ENCODE assay signal across 8 cellular contexts in the genomic region with DNA sequence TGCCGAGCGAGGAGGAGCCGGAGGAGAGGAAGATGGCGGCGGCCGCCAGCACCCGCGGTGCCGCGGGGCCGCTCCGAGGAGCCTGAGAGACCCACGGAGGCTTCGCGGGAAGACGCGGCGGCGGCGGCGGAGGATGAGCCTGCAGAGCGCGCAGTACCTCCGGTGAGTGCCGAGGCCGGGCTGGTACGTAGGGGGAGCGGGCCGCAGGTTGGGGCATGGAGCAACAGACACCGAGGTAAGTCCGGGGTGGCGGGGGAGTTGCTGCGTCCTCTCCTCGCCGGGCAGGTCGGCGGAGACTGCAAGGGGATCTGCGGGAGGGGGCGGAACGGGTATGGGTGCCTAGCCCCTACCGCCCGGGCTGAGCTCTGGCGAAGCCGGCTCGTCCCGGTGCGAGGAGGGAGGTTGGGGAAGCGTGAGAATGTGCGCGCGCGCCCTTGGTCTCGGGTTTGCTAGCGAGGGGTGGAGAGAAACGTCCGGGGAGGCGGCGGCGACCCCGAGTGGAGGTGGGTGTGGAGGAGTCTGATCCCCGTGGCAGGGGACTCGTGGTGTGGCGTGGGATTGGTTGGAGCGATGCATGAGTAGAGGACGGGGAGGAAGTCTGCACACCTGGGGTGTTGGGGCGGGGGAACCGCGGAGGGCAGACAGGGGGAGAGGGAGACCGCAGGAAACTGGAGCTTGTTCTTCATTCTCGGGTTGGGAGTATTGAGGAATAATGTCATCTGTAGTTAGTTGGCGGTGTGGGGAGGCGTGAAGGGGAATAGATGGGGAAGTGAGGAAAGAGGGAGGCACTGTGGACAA. TPM values are rescaled to one million over a fixed set of nuclear protein-coding genes. Genes with fewer than 3 reads are reported as not detected.
A peak's percentile ranks its signal among the peaks of the same experiment; 100 is the strongest.
DNase-seq lines count a peak whose midpoint lies in the region; ATAC-seq and TF ChIP-seq lines count a peak whose summit lies in the region.

A gene with protein sequence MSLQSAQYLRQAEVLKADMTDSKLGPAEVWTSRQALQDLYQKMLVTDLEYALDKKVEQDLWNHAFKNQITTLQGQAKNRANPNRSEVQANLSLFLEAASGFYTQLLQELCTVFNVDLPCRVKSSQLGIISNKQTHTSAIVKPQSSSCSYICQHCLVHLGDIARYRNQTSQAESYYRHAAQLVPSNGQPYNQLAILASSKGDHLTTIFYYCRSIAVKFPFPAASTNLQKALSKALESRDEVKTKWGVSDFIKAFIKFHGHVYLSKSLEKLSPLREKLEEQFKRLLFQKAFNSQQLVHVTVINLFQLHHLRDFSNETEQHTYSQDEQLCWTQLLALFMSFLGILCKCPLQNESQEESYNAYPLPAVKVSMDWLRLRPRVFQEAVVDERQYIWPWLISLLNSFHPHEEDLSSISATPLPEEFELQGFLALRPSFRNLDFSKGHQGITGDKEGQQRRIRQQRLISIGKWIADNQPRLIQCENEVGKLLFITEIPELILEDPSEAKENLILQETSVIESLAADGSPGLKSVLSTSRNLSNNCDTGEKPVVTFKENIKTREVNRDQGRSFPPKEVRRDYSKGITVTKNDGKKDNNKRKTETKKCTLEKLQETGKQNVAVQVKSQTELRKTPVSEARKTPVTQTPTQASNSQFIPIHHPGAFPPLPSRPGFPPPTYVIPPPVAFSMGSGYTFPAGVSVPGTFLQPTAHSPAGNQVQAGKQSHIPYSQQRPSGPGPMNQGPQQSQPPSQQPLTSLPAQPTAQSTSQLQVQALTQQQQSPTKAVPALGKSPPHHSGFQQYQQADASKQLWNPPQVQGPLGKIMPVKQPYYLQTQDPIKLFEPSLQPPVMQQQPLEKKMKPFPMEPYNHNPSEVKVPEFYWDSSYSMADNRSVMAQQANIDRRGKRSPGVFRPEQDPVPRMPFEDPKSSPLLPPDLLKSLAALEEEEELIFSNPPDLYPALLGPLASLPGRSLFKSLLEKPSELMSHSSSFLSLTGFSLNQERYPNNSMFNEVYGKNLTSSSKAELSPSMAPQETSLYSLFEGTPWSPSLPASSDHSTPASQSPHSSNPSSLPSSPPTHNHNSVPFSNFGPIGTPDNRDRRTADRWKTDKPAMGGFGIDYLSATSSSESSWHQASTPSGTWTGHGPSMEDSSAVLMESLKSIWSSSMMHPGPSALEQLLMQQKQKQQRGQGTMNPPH (plus strand): TSS at position 12 of the 798 bp plus-strand sequence. CDS start 122 bp downstream, at position 134.

- peak within 1 kb of the TSS; percentile 87 for H3K4me3 Mint-ChIP-seq in activated T-helper 2 cell treated with anti-CD3 and anti-CD28 coated beads, Interferon-gamma antibody, Interleukin-2, Interleukin-4, amounts not matched to agents 10 μg/mL and 5 μg/mL and 100 μg/mL, durations not matched to agents 14 hours and 24 hours and 36 hours (ENCODE audit: low read depth)

- H3K36me3 Mint-ChIP-seq in activated T-helper 2 cell treated with anti-CD3 and anti-CD28 coated beads, Interferon-gamma antibody, Interleukin-2, Interleukin-4, amounts not matched to agents 10 μg/mL and 5 μg/mL and 100 μg/mL, durations not matched to agents 14 hours and 24 hours and 36 hours (ENCODE audit: low read depth) = peaks cover 16% of the 10 kb centered on the region

- peak; percentile 75 for DNase-seq in NCI-H2227 (lab: John Stamatoyannopoulos, UW; ENCODE audit: unreplicated experiment)
- no peak for DNase-seq in NCI-H2227 treated with DMSO at 0.1 percent for 48 hours (lab: John Stamatoyannopoulos, UW)
- DNase-seq in NCI-H69 (lab: John Stamatoyannopoulos, UW) = peak; percentile 80
- no peak for DNase-seq in activated T-helper 2 cell treated with anti-CD3 and anti-CD28 coated beads, Interferon-gamma antibody, Interleukin-2, Interleukin-4, amounts not matched to agents 10 μg/mL and 5 μg/mL and 100 μg/mL, durations not matched to agents 14 hours and 24 hours and 36 hours (ENCODE audit: low spot score)
- DNase-seq in fibroblast of villous mesenchyme (ENCODE audit: low read depth) = peak; percentile 41
- peak; percentile 49 for DNase-seq in testis

- H3K9me3 Mint-ChIP-seq in activated T-helper 2 cell treated with anti-CD3 and anti-CD28 coated beads, Interferon-gamma antibody, Interleukin-2, Interleukin-4, amounts not matched to agents 10 μg/mL and 5 μg/mL and 100 μg/mL, durations not matched to agents 14 hours and 24 hours and 36 hours = no peaks in the 10 kb centered on the region

- H3K27me3 ChIP-seq in neutrophil (no peaks in the 10 kb centered on the region), testis (no peaks in the 10 kb centered on the region)

- intact Hi-C loops in activated T-helper 2 cell treated with anti-CD3 and anti-CD28 coated beads, Interferon-gamma antibody, Interleukin-2, Interleukin-4, amounts not matched to agents 10 μg/mL and 5 μg/mL and 100 μg/mL, durations not matched to agents 14 hours and 24 hours and 36 hours (cut with micrococcal nuclease) = loop anchor here (5.0 to 10.0 kb wide), 4 partner anchors 40 to 1500 kb away; partner anchors contain the start of gene NIBAN1
- intact Hi-C loops in testis (cut with DNase I; ENCODE audit: low total_unique reads) = no loop called here

- TF ChIP-seq CTCF in fibroblast of villous mesenchyme (IDR thresholded peaks at IDR 0.05; ENCODE audit: insufficient read depth, low read depth, low read length) = no peak
- TF ChIP-seq CTCF in neutrophil (IDR thresholded peaks at IDR 0.05) = no peak
- TF ChIP-seq CTCF in testis (IDR thresholded peaks at IDR 0.05) = no peak

- no peaks in the 10 kb centered on the region for H3K36me3 ChIP-seq in neutrophil
- H3K36me3 ChIP-seq in testis (ENCODE audit: low read depth, missing control alignments) = no peaks in the 10 kb centered on the region

- H3K27ac ChIP-seq in neutrophil (peak within 1 kb of the TSS; percentile 95), testis (peak within 1 kb of the TSS; percentile 96)

- H3K4me1 Mint-ChIP-seq in activated T-helper 2 cell treated with anti-CD3 and anti-CD28 coated beads, Interferon-gamma antibody, Interleukin-2, Interleukin-4, amounts not matched to agents 10 μg/mL and 5 μg/mL and 100 μg/mL, durations not matched to agents 14 hours and 24 hours and 36 hours (ENCODE audit: low read depth) = peaks cover 21% of the 10 kb centered on the region

- H3K4me3 ChIP-seq in fibroblast of villous mesenchyme (ENCODE audit: low read depth, low read length) = peak within 1 kb of the TSS; percentile 91
- H3K4me3 ChIP-seq in neutrophil (ENCODE audit: low read depth in 1 of 2, low read length in 1 of 2) = peak within 1 kb of the TSS; percentile 95
- peak within 1 kb of the TSS; percentile 78 to 94 for H3K4me3 ChIP-seq in testis

- H3K27me3 Mint-ChIP-seq in activated T-helper 2 cell treated with anti-CD3 and anti-CD28 coated beads, Interferon-gamma antibody, Interleukin-2, Interleukin-4, amounts not matched to agents 10 μg/mL and 5 μg/mL and 100 μg/mL, durations not matched to agents 14 hours and 24 hours and 36 hours (ENCODE audit: low read depth) = no peaks in the 10 kb centered on the region

- H3K9me3 ChIP-seq in neutrophil (no peaks in the 10 kb centered on the region), testis (no peaks in the 10 kb centered on the region)

- no peak for TF ChIP-seq POLR2A in testis (IDR thresholded peaks at IDR 0.05)

- ATAC-seq in HG02852 (IDR thresholded peaks at IDR 0.05; ENCODE audit: unreplicated experiment) = peak; percentile 11

- peak within 1 kb of the TSS; percentile 99 for H3K27ac Mint-ChIP-seq in activated T-helper 2 cell treated with anti-CD3 and anti-CD28 coated beads, Interferon-gamma antibody, Interleukin-2, Interleukin-4, amounts not matched to agents 10 μg/mL and 5 μg/mL and 100 μg/mL, durations not matched to agents 14 hours and 24 hours and 36 hours

- 0% methylated on average over 35 to 61 of the region's 72 CpGs for WGBS in testis, 2 donors

- H3K4me1 ChIP-seq in neutrophil (ENCODE audit: control insufficient read depth in 1 of 2, insufficient read depth in 1 of 2, low read depth in 1 of 2, low read length in 1 of 2) = peaks cover 60 to 64% of the 10 kb centered on the region in 2 experiments
- H3K4me1 ChIP-seq in testis = peaks cover 6% of the 10 kb centered on the region

RNA-seq across cellular contexts. Expression of the gene that starts here (rescaled TPM):
- total RNA-seq in activated T-helper 2 cell treated with anti-CD3 and anti-CD28 coated beads, Interferon-gamma antibody, Interleukin-2, Interleukin-4, amounts not matched to agents 10 μg/mL and 5 μg/mL and 100 μg/mL, durations not matched to agents 14 hours and 24 hours and 36 hours = 63.3 and 65.0 TPM in 2 replicates
- total RNA-seq in fibroblast of villous mesenchyme (22.9 and 36.7 TPM in 2 replicates), testis (100 to 1,000 TPM; 109 to 139 TPM)
- polyA plus RNA-seq in testis (ENCODE audit: insufficient read depth, low read depth, low replicate concordance) = 157 TPM

Comparison
In these comparisons a context has a peak if more than half of its experiments do, and no peak if none do; other contexts are left out.
1. DNase-seq: peak in NCI-H2227 (single experiment), NCI-H69 (single experiment), fibroblast of villous mesenchyme (single experiment) and testis (single experiment); none in NCI-H2227 treated with DMSO at 0.1 percent for 48 hours (single experiment) and activated T-helper 2 cell treated with anti-CD3 and anti-CD28 coated beads, Interferon-gamma antibody, Interleukin-2, Interleukin-4, amounts not matched to agents 10 μg/mL and 5 μg/mL and 100 μg/mL, durations not matched to agents 14 hours and 24 hours and 36 hours (single experiment).
2. Peak in every context shown above with its lines, with median percentiles within 50 percentile points of each other: H3K4me3 ChIP-seq.